ENCODE assay signal across 29 cellular contexts in the genomic region with DNA sequence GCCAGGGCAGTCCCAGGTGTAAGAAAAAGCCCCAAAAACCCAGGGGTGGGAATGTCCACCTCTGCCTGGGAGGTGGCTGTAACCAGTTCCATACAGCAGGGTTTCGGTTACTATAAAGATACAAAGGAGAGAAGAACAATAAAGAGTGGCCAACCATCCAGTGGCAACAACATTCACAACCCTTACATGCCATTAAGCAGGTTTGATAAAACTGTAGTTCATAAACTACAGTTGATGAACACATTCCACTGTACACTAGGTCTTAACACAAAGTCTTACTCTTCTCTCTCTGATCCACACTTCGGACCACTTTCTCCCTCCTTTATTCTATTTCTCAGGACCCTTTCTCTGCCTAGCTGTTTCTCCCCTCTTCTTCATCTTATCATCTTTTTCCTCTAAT.
"Had no signal": no experiment of that assay in that cellular context is flagged by ENCODE, and none has a peak within 500 bp of the region (broad histone marks: within the 10 kb centered on the region; RNA-seq: fewer than 3 reads in every experiment).

No MANE protein-coding gene starts in this region.

- H3K27me3 Mint-ChIP-seq: stimulated activated memory B cell treated with anti-CD40 and anti-IgM and Interleukin-4, amounts not matched to agents 10 μg/mL and 1 μg/mL and 100 μg/mL, for 72 hours; stimulated activated naive CD8-positive, alpha-beta T cell treated with anti-CD3 and anti-CD28 coated beads, Interleukin-15, Interleukin-2, amounts not matched to agents 100 ng/mL and 50 ng/mL, for 24 hours had no signal

- H3K4me1 ChIP-seq: stomach, suprapubic skin, testis, thyroid gland, tibial artery, tibial nerve, transverse colon, upper lobe of left lung, upper lobe of right lung, uterus, vagina had no signal

- H3K36me3 Mint-ChIP-seq: stimulated activated effector memory CD8-positive, alpha-beta T cell treated with anti-CD3 and anti-CD28 coated beads, Interleukin-12 subunit alpha, Interleukin-12 subunit beta, amount 100 ng/mL, for 72 hours; stimulated activated memory B cell treated with anti-CD40 and anti-IgM and Interleukin-4, amounts not matched to agents 10 μg/mL and 1 μg/mL and 100 μg/mL, for 72 hours; stimulated activated naive B cell treated with anti-CD40 and anti-IgM and Interleukin-4, amounts not matched to agents 10 μg/mL and 1 μg/mL and 100 μg/mL, for 72 hours; type B pancreatic cell had no signal

- H3K27ac ChIP-seq: stomach, suprapubic skin, testis, thoracic aorta, thyroid gland, tibial artery, tibial nerve, transverse colon, upper lobe of left lung, upper lobe of right lung, uterus, vagina had no signal

- FAIRE-seq: urothelium cell line had no signal

- H3K27me3 ChIP-seq: testis, thyroid gland, tibial artery, tibial nerve, transverse colon, upper lobe of left lung, upper lobe of right lung, uterus, vagina had no signal

- H3K27ac Mint-ChIP-seq: stimulated activated effector memory CD8-positive, alpha-beta T cell treated with anti-CD3 and anti-CD28 coated beads, Interleukin-12 subunit alpha, Interleukin-12 subunit beta, amount 100 ng/mL, for 72 hours; stimulated activated memory B cell treated with anti-CD40 and anti-IgM and Interleukin-4, amounts not matched to agents 10 μg/mL and 1 μg/mL and 100 μg/mL, for 72 hours; stimulated activated naive B cell treated with anti-CD40 and anti-IgM and Interleukin-4, amounts not matched to agents 10 μg/mL and 1 μg/mL and 100 μg/mL, for 72 hours; type B pancreatic cell had no signal

- H3K9me3 ChIP-seq: stomach, suprapubic skin, testis, thoracic aorta, thyroid gland, tibial artery, tibial nerve, transverse colon, upper lobe of left lung, upper lobe of right lung, uterus, vagina had no signal

- H3K4me3 ChIP-seq: stomach, suprapubic skin, testis, thoracic aorta, thyroid gland, tibial artery, tibial nerve, transverse colon, upper lobe of left lung, upper lobe of right lung, uterus, vagina had no signal

- H3K9me3 Mint-ChIP-seq: stimulated activated effector memory CD8-positive, alpha-beta T cell treated with anti-CD3 and anti-CD28 coated beads, Interleukin-12 subunit alpha, Interleukin-12 subunit beta, amount 100 ng/mL, for 72 hours; stimulated activated memory B cell treated with anti-CD40 and anti-IgM and Interleukin-4, amounts not matched to agents 10 μg/mL and 1 μg/mL and 100 μg/mL, for 72 hours; stimulated activated naive B cell treated with anti-CD40 and anti-IgM and Interleukin-4, amounts not matched to agents 10 μg/mL and 1 μg/mL and 100 μg/mL, for 72 hours; stimulated activated naive CD8-positive, alpha-beta T cell treated with anti-CD3 and anti-CD28 coated beads, Interleukin-15, amount 100 ng/mL, for 72 hours; stimulated activated naive CD8-positive, alpha-beta T cell treated with anti-CD3 and anti-CD28 coated beads, Interleukin-15, Interleukin-2, amounts not matched to agents 100 ng/mL and 50 ng/mL, for 24 hours; type B pancreatic cell had no signal

- H3K4me3 Mint-ChIP-seq: stimulated activated effector memory CD8-positive, alpha-beta T cell treated with anti-CD3 and anti-CD28 coated beads, Interleukin-12 subunit alpha, Interleukin-12 subunit beta, amount 100 ng/mL, for 72 hours; stimulated activated memory B cell treated with anti-CD40 and anti-IgM and Interleukin-4, amounts not matched to agents 10 μg/mL and 1 μg/mL and 100 μg/mL, for 72 hours; stimulated activated naive B cell treated with anti-CD40 and anti-IgM and Interleukin-4, amounts not matched to agents 10 μg/mL and 1 μg/mL and 100 μg/mL, for 72 hours; stimulated activated naive CD8-positive, alpha-beta T cell treated with anti-CD3 and anti-CD28 coated beads, Interleukin-15, amount 100 ng/mL, for 72 hours; stimulated activated naive CD8-positive, alpha-beta T cell treated with anti-CD3 and anti-CD28 coated beads, Interleukin-15, Interleukin-2, amounts not matched to agents 100 ng/mL and 50 ng/mL, for 24 hours; type B pancreatic cell had no signal

- H3K36me3 ChIP-seq: stomach, suprapubic skin, thoracic aorta, thyroid gland, tibial artery, tibial nerve, transverse colon, upper lobe of left lung, upper lobe of right lung, uterus, vagina had no signal

- H3K4me1 Mint-ChIP-seq: stimulated activated effector memory CD8-positive, alpha-beta T cell treated with anti-CD3 and anti-CD28 coated beads, Interleukin-12 subunit alpha, Interleukin-12 subunit beta, amount 100 ng/mL, for 72 hours; stimulated activated naive CD8-positive, alpha-beta T cell treated with anti-CD3 and anti-CD28 coated beads, Interleukin-15, amount 100 ng/mL, for 72 hours had no signal

- DNase-seq: stimulated activated CD4-positive, alpha-beta T cell treated with anti-CD3 and anti-CD28 coated beads, Interleukin-2, amount 100 ng/mL, for 48 hours; stimulated activated CD4-positive, alpha-beta T cell treated with anti-CD3 and anti-CD28 coated beads, Interleukin-4, amount 100 ng/mL, for 1 hour; stimulated activated CD4-positive, alpha-beta T cell treated with anti-CD3 and anti-CD28 coated beads, Interleukin-4, amount 100 ng/mL, for 24 hours; stimulated activated CD4-positive, alpha-beta T cell treated with anti-CD3 and anti-CD28 coated beads, Interleukin-4, amount 100 ng/mL, for 4 hours; stimulated activated CD8-positive, alpha-beta memory T cell treated with anti-CD3 and anti-CD28 coated beads, Interleukin-4, amount 100 ng/mL, for 48 hours; stimulated activated naive B cell treated with anti-CD40 and anti-IgM and Interleukin-4, amounts not matched to agents 10 μg/mL and 1 μg/mL and 100 μg/mL, for 72 hours; stimulated activated naive CD4-positive, alpha-beta T cell; stimulated activated naive CD4-positive, alpha-beta T cell treated with Interleukin-2 at 50 U/mL for 16 hours; stimulated activated naive CD8-positive, alpha-beta T cell treated with anti-CD3 and anti-CD28 coated beads, Interleukin-15, amount 100 ng/mL, for 72 hours; stimulated activated naive CD8-positive, alpha-beta T cell treated with anti-CD3 and anti-CD28 coated beads, Interleukin-15, Interleukin-2, amounts not matched to agents 100 U/mL and 50 U/mL, for 24 hours; stomach; substantia nigra; testis; thyroid gland; tibial artery; transverse colon; trophoblast cell; upper lobe of left lung; upper lobe of right lung; uterus had no signal
